In the genomic region with DNA sequence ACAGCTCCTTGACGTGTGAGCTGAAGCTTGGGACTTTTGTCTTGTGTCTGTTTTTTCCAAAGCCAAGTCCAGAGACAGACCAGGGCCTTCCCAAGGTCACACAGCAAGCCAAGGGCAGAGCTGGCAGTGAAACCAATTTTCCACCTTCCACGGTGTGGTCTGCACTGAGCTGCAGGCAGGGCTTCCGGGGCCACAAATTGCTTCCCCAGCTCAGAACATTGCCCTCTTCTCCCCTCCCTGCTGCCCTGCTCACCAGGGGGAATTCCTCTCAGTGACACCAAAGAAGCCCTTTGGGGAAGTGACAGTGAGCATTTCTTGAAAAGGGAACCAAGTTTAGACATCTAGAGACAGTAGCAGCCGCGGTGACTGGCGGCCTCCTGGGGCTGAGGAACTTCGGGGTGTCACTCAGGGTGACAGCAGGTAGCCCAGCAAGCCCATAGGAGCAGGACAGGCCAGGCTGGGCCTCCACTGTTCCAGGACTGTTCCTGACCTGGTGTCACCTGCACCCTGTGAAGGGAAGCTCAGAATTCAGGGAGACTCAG, we compare ENCODE assay signal across 8 cellular contexts. TPM values are rescaled to one million over a fixed set of nuclear protein-coding genes. Genes with fewer than 3 reads are reported as not detected.
DNase-seq lines count a peak whose midpoint lies in the region; ATAC-seq and TF ChIP-seq lines count a peak whose summit lies in the region.

No MANE protein-coding gene starts in this region.

- H3K4me3 Mint-ChIP-seq in T-cell (peak overlapping the region; percentile 40 to 72 (median 57)), neural crest cell (no peak overlapping the region)

- peaks cover 9% of the 10 kb centered on the region for H3K4me1 ChIP-seq in foreskin keratinocyte

- ATAC-seq in GM19025 (IDR thresholded peaks at IDR 0.05; ENCODE audit: low read depth, unreplicated experiment) (peak; percentile 58), HG03097 (IDR thresholded peaks at IDR 0.05; ENCODE audit: low FRiP score, unreplicated experiment) (peak; percentile 45), T-cell (replicated peaks in 1 of 4) (peak; percentile 64 to 90 (median 72)), foreskin keratinocyte (no peak)

- H3K36me3 Mint-ChIP-seq in T-cell = no peaks in the 10 kb centered on the region
- H3K36me3 Mint-ChIP-seq in neural crest cell (ENCODE audit: low read depth) = no peaks in the 10 kb centered on the region

- peak in 33 of 34 experiments; percentile 40 to 86 (median 73) for DNase-seq in T-cell
- peak; percentile 33 for DNase-seq in activated naive CD8-positive, alpha-beta T cell treated with anti-CD3 and anti-CD28 coated beads, Interleukin-2, amount 50 U/mL, for 16 hours (ENCODE audit: low read depth, low spot score)
- no peak for DNase-seq in neural crest cell (ENCODE audit: low read depth, low spot score)
- no peak for DNase-seq in foreskin keratinocyte
- no peak for DNase-seq in NCI-H2227 treated with DMSO at 0.1 percent for 48 hours (lab: John Stamatoyannopoulos, UW)
- no peak for DNase-seq in NCI-H774 (lab: John Stamatoyannopoulos, UW)

- CTCF ChIA-PET in T-cell (lab: Charles Lee) = interaction anchor here (0.6 to 5.0 kb wide), 15 partner anchors 7 to 1454 kb away, joined by 3 to 56 read pairs (median 5); no protein-coding TSS in a partner anchor

- H3K27ac Mint-ChIP-seq in T-cell = peak overlapping the region; percentile 80 to 83
- peak overlapping the region; percentile 20 for H3K27ac Mint-ChIP-seq in neural crest cell (ENCODE audit: unreplicated experiment)

- H3K27ac ChIP-seq in foreskin keratinocyte = no peak overlapping the region

- H3K9me3 Mint-ChIP-seq in T-cell (no peaks in the 10 kb centered on the region), neural crest cell (no peaks in the 10 kb centered on the region)

- H3K27me3 ChIP-seq in foreskin keratinocyte = no peaks in the 10 kb centered on the region

- peaks cover 36 to 51% (median 45%) of the 10 kb centered on the region in 3 donors for H3K4me1 Mint-ChIP-seq in T-cell
- H3K4me1 Mint-ChIP-seq in neural crest cell = peaks cover 39% of the 10 kb centered on the region

- POLR2A ChIA-PET in T-cell (lab: Charles Lee) = interaction anchor here in 1 of 2 donors (0.5 to 1.5 kb wide), 3 partner anchors 12 to 590 kb away, joined by 3 to 5 read pairs (median 3); no protein-coding TSS in a partner anchor

- H3K27me3 Mint-ChIP-seq in T-cell (no peaks in the 10 kb centered on the region), neural crest cell (ENCODE audit: low read depth) (peaks cover 17% of the 10 kb centered on the region)

- TF ChIP-seq CTCF in neural crest cell (conservative IDR thresholded peaks at IDR 0.05) = no peak
- no peak for TF ChIP-seq CTCF in foreskin keratinocyte (conservative IDR thresholded peaks at IDR 0.05)

RNA-seq across cellular contexts. Expression of gene FXYD2, which starts 9.2 kb away (rescaled TPM):
- total RNA-seq in T-cell (10 to 100 TPM in 4 of 5 donors, 1 to 10 TPM in 1; 4.3 to 26.0 (median 14.7) TPM), neural crest cell (0.18 and 0.26 TPM in 2 replicates), foreskin keratinocyte (not detected in 2 replicates)
- polyA plus RNA-seq in foreskin keratinocyte = 0.15 and 0.27 TPM in 2 replicates

RNA-seq across cellular contexts. Expression of gene DSCAML1, which starts 18.3 kb away (rescaled TPM):
- total RNA-seq in T-cell (1 to 10 TPM in 2 of 5 donors, under 1 TPM in 3; 0.15 to 2.4 (median 0.96) TPM), neural crest cell (0.09 and 0.25 TPM in 2 replicates), foreskin keratinocyte (not detected in 2 replicates)
- polyA plus RNA-seq in foreskin keratinocyte = not detected in 2 replicates

Comparison
In these comparisons a context has a peak if more than half of its experiments do, and no peak if none do; other contexts are left out.
1. DNase-seq: peak in T-cell (33 of 34) and activated naive CD8-positive, alpha-beta T cell treated with anti-CD3 and anti-CD28 coated beads, Interleukin-2, amount 50 U/mL, for 16 hours (single experiment); none in neural crest cell (single experiment), foreskin keratinocyte (0 of 2), NCI-H2227 treated with DMSO at 0.1 percent for 48 hours (single experiment) and NCI-H774 (single experiment).